ENCODE assay signal across 10 cellular contexts in genomic region chr2:236166781-236167296, GRCh38. TPM values are rescaled to one million over a fixed set of nuclear protein-coding genes. Genes with fewer than 3 reads are reported as not detected.
DNase-seq lines count a peak whose midpoint lies in the region; ATAC-seq, FAIRE-seq and TF ChIP-seq lines count a peak whose summit lies in the region.
"Had no signal": no experiment of that assay in that cellular context is flagged by ENCODE, and none has a peak within 500 bp of the region (broad histone marks: within the 10 kb centered on the region; RNA-seq: fewer than 3 reads in every experiment).

No MANE protein-coding gene starts in this region.

- WGBS in HepG2 (ENCODE audit: low lambda C conversion rate): 20% methylated on average over 13 of the region's 29 CpGs
- 12% methylated on average over 5 of the region's 29 CpGs for WGBS in right lobe of liver (ENCODE audit: insufficient coverage, low coverage, low lambda C conversion rate, missing lambda C conversion rate)

- FAIRE-seq in HepG2 (lab: Jason Lieb, UNC): no peak

- no peak for TF ChIP-seq CTCF in HepG2 (CRISPR knock-in tag; IDR thresholded peaks at IDR 0.05)
- no peak for TF ChIP-seq CTCF in right lobe of liver (IDR thresholded peaks at IDR 0.05)
- no peak for TF ChIP-seq CTCF in mesothelial cell of epicardium (IDR thresholded peaks at IDR 0.05; ENCODE audit: unreplicated experiment)

- no TSS peak for BruUV-seq in HepG2 (replicated peaks; lab: Mats Ljungman, UMichigan)

- peaks cover 85% of the 10 kb centered on the region for H3K27me3 Mint-ChIP-seq in mesothelial cell of epicardium (ENCODE audit: low read depth)

- peaks cover 19% of the 10 kb centered on the region for H3K4me1 ChIP-seq in HepG2 (ENCODE audit: insufficient read depth, low read length)
- H3K4me1 ChIP-seq in right lobe of liver: peaks cover 0 to 38% (median 0%) of the 10 kb centered on the region in 4 donors
- H3K4me1 ChIP-seq in adipocyte (ENCODE audit: control insufficient read depth, insufficient read depth, low read length): peaks cover 10% of the 10 kb centered on the region

- in situ Hi-C loops in HepG2 (cut with HindIII; ENCODE audit: extremely low pct_ligation_motif_present, low pct_unique_long_range_greater_than_20kb): no loop called here

- H3K36me3 ChIP-seq in HepG2 (replicated peaks in 1 of 2; ENCODE audit: control insufficient read depth in 1 of 2, insufficient read depth in 2 of 2, low read length in 2 of 2): no peaks in the 10 kb centered on the region
- no peaks in the 10 kb centered on the region for H3K36me3 ChIP-seq in right lobe of liver
- no peaks in the 10 kb centered on the region for H3K36me3 ChIP-seq in adipocyte (ENCODE audit: control insufficient read depth, insufficient read depth, low read length, severe bottlenecking)

- TF ChIP-seq EP300 in HepG2 (IDR thresholded peaks at IDR 0.05; ENCODE audit: low read depth in 2 of 2, low read length in 2 of 2): no peak
- TF ChIP-seq EP300 in HepG2 (CRISPR knock-in tag; IDR thresholded peaks at IDR 0.05; ENCODE audit: borderline replicate concordance): no peak

- H3K27ac ChIP-seq in HepG2 (ENCODE audit: extremely low read length, insufficient read depth, low read length): no peak overlapping the region
- H3K27ac ChIP-seq in right lobe of liver: no peak overlapping the region

- H3K27me3 ChIP-seq in HepG2 (ENCODE audit: control insufficient read depth in 1 of 2, insufficient read depth in 2 of 2, low read length in 2 of 2) (peaks cover 29 to 98% of the 10 kb centered on the region in 2 experiments), right lobe of liver (peaks cover 28 to 67% of the 10 kb centered on the region in 2 donors), adipocyte (replicated peaks; ENCODE audit: control insufficient read depth, insufficient read depth, low read length) (peaks cover 75% of the 10 kb centered on the region)

- POLR2A ChIA-PET in HepG2 (lab: Yijun Ruan, JAX): no interaction called here

- H3K9ac ChIP-seq in HepG2 (ENCODE audit: insufficient read depth, low read depth, low read length) (no peak overlapping the region), adipocyte (ENCODE audit: low read length) (no peak overlapping the region)

- H3K27ac Mint-ChIP-seq in mesothelial cell of epicardium: no peak overlapping the region

- peaks cover 20% of the 10 kb centered on the region for H4K20me1 ChIP-seq in HepG2 (ENCODE audit: insufficient read depth, low read length)

- H2AFZ ChIP-seq in HepG2 (ENCODE audit: low read length): no peak overlapping the region

- DNase-seq in HepG2 (ENCODE audit: low spot score): no peak
- DNase-seq in right lobe of liver: no peak
- DNase-seq in adipocyte (ENCODE audit: low read depth): no peak
- no peak for DNase-seq in mesothelial cell of epicardium (ENCODE audit: low spot score in 2 of 2, unreplicated experiment in 2 of 2)
- no peak for DNase-seq in NCI-H2196 treated with DMSO at 0.1 percent for 48 hours (lab: John Stamatoyannopoulos, UW; ENCODE audit: unreplicated experiment)
- DNase-seq in kidney tubule cell (ENCODE audit: low spot score): no peak
- no peak for DNase-seq in HT-29 (ENCODE audit: low spot score)
- DNase-seq: NCI-H1436 had no signal

- intact Hi-C loops in HepG2 (cut with micrococcal nuclease; ENCODE audit: unreplicated experiment): no loop called here
- intact Hi-C loops in right lobe of liver (cut with DNase I): no loop called here

- peaks cover 34% of the 10 kb centered on the region for H3K4me1 Mint-ChIP-seq in mesothelial cell of epicardium

- H3K9me3 ChIP-seq in HepG2 (ENCODE audit: low read length) (no peaks in the 10 kb centered on the region), right lobe of liver (no peaks in the 10 kb centered on the region), adipocyte (ENCODE audit: control insufficient read depth, low read length) (peaks cover 3% of the 10 kb centered on the region)

- ATAC-seq in HepG2: peak; percentile 37
- ATAC-seq in right lobe of liver: no peak
- no peak for ATAC-seq in GM21381 (IDR thresholded peaks at IDR 0.05; ENCODE audit: unreplicated experiment)

- TF ChIP-seq RAD21 in HepG2 (CRISPR knock-in tag; IDR thresholded peaks at IDR 0.05): no peak

- peak overlapping the region; percentile 84 for H3K4me2 ChIP-seq in HepG2 (ENCODE audit: low read depth, low read length)

- CTCF ChIA-PET in HepG2 (lab: Yijun Ruan, JAX; ENCODE audit: low intra/inter-chr PET ratio, low total read pairs): no interaction called here

- no peaks in the 10 kb centered on the region for H3K36me3 Mint-ChIP-seq in mesothelial cell of epicardium

- TF ChIP-seq POLR2A in HepG2 (IDR thresholded peaks at IDR 0.05; ENCODE audit: insufficient read depth in 1 of 2, low read depth in 2 of 2, low read length in 2 of 2): no peak
- no peak for TF ChIP-seq POLR2A in right lobe of liver (IDR thresholded peaks at IDR 0.05)

- no peaks in the 10 kb centered on the region for H3K79me2 ChIP-seq in HepG2 (ENCODE audit: insufficient read depth, low read length)

- H3K4me3 ChIP-seq in HepG2 (replicated peaks in 1 of 3; ENCODE audit: insufficient read depth in 1 of 3, low read depth in 2 of 3, low read length in 3 of 3) (peak overlapping the region; percentile 53 to 72 (median 54); a peak in 4 of 6 replicates), right lobe of liver (no peak overlapping the region), adipocyte (ENCODE audit: low read length) (peak overlapping the region; percentile 66)

- peak overlapping the region; percentile 58 for H3K4me3 Mint-ChIP-seq in mesothelial cell of epicardium

- H3K9me3 Mint-ChIP-seq in mesothelial cell of epicardium: no peaks in the 10 kb centered on the region

TF ChIP-seq in HepG2, 621 proteins besides CTCF, POLR2A, EP300 and RAD21:
- peak; percentile 91 for TF ChIP-seq EZH2 (conservative IDR thresholded peaks at IDR 0.05; ENCODE audit: low read depth, low read length)
- TF ChIP-seq ZZZ3 (CRISPR knock-in tag; IDR thresholded peaks at IDR 0.05; ENCODE audit: borderline replicate concordance): 0 out of 2 replicates have a peak, but pooled peaks have one; percentile 28
- TF ChIP-seq NFKB2 (CRISPR knock-in tag; IDR thresholded peaks at IDR 0.05; ENCODE audit: borderline replicate concordance): 0 out of 2 replicates have a peak, but pooled peaks have one; percentile 0
- TF ChIP-seq ZNF678 (CRISPR knock-in tag; IDR thresholded peaks at IDR 0.05): 0 out of 2 replicates have a peak, but pooled peaks have one; percentile 28
- 0 out of 2 replicates have a peak, but pooled peaks have one; percentile 19 for TF ChIP-seq ZFP91 (CRISPR knock-in tag; IDR thresholded peaks at IDR 0.05; ENCODE audit: borderline replicate concordance)
- TF ChIP-seq, protein P1, sequence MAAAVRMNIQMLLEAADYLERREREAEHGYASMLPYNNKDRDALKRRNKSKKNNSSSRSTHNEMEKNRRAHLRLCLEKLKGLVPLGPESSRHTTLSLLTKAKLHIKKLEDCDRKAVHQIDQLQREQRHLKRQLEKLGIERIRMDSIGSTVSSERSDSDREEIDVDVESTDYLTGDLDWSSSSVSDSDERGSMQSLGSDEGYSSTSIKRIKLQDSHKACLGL (CRISPR knock-in tag; IDR thresholded peaks at IDR 0.05): 0 out of 2 replicates have a peak, but pooled peaks have one; percentile 1
- TF ChIP-seq KDM5B (CRISPR knock-in tag; IDR thresholded peaks at IDR 0.05; ENCODE audit: borderline replicate concordance): peak; percentile 38; the same call in 1 of the 2 replicates
- TF ChIP-seq RFXANK (CRISPR knock-in tag; IDR thresholded peaks at IDR 0.05): no peak
- 0 out of 2 replicates have a peak, but pooled peaks have one; percentile 1 for TF ChIP-seq BORCS8-MEF2B (CRISPR knock-in tag; IDR thresholded peaks at IDR 0.05)
- no peak for TF ChIP-seq MBNL3 (CRISPR knock-in tag; conservative IDR thresholded peaks at IDR 0.05)

RNA-seq across cellular contexts. Expression of gene GBX2, which starts 1.3 kb away (rescaled TPM):
- total RNA-seq in HepG2 (2016; rRNA removed; fragmentation: Illumina TruSeq; extraction: Trizol) (not detected in 2 replicates), right lobe of liver (not detected), mesothelial cell of epicardium (0.40 to 1.1 TPM (median 0.79 TPM) in 3 replicates)
- not detected in 2 replicates for total RNA-seq in HepG2 (2016; cell fraction: cytosol; rRNA removed; fragmentation: Illumina TruSeq; extraction: Trizol; ENCODE audit: low read depth)
- total RNA-seq in HepG2 (2016; cell fraction: insoluble cytoplasmic fraction; rRNA removed; fragmentation: Illumina TruSeq; extraction: Trizol): not detected in 2 replicates
- total RNA-seq in HepG2 (2016; cell fraction: membrane; rRNA removed; fragmentation: Illumina TruSeq; extraction: Trizol): not detected in 2 replicates
- total RNA-seq in HepG2 (2016; cell fraction: nucleus; rRNA removed; fragmentation: Illumina TruSeq; extraction: Trizol): not detected in 2 replicates
- not detected in 2 replicates for polyA plus RNA-seq in HepG2 (2011; rRNA removed)
- 0.08 TPM in 1 of 2 replicates, not detected in the other for polyA plus RNA-seq in HepG2 (2011; cell fraction: cytosol; rRNA removed)
- not detected in 2 replicates for polyA plus RNA-seq in HepG2 (2011; cell fraction: nucleus; rRNA removed)
- polyA plus RNA-seq in HepG2 (2012): not detected in 2 replicates
- not detected in 2 replicates for polyA plus RNA-seq in HepG2 (2016; cell fraction: cytosol; fragmentation: Illumina TruSeq; extraction: Trizol; ENCODE audit: low read depth)
- polyA plus RNA-seq in HepG2 (2016; cell fraction: insoluble cytoplasmic fraction; fragmentation: Illumina TruSeq; extraction: Trizol; ENCODE audit: low read depth): not detected in 2 replicates
- not detected in 2 replicates for polyA plus RNA-seq in HepG2 (2016; cell fraction: membrane; fragmentation: Illumina TruSeq; extraction: Trizol; ENCODE audit: low read depth)
- polyA plus RNA-seq in HepG2 (2016; cell fraction: nucleus; fragmentation: Illumina TruSeq; extraction: Trizol; ENCODE audit: insufficient read depth, low read depth): not detected in 2 replicates
- 0.47 TPM in 1 of 2 replicates, not detected in the other for polyA minus RNA-seq in HepG2 (2011; rRNA and poly(A)+ RNA removed; ENCODE audit: low replicate concordance)
- not detected in 2 replicates for polyA minus RNA-seq in HepG2 (2011; cell fraction: cytosol; rRNA and poly(A)+ RNA removed)
- polyA minus RNA-seq in HepG2 (2011; cell fraction: nucleus; rRNA and poly(A)+ RNA removed): not detected in 2 replicates
- total RNA-seq in HT-29 (2014; rRNA removed; shearing (Covaris generic)): not detected in 2 replicates
- total RNA-seq: activated CD8-positive, alpha-beta memory T cell treated with anti-CD3 and anti-CD28 coated beads for 36 hours had no signal

Comparison
In these comparisons a context has a peak if more than half of its experiments do, and no peak if none do; other contexts are left out.
1. H3K4me3 ChIP-seq: peak in HepG2 (3 of 3) and adipocyte (single experiment); none in right lobe of liver (0 of 3).